In the genomic region with DNA sequence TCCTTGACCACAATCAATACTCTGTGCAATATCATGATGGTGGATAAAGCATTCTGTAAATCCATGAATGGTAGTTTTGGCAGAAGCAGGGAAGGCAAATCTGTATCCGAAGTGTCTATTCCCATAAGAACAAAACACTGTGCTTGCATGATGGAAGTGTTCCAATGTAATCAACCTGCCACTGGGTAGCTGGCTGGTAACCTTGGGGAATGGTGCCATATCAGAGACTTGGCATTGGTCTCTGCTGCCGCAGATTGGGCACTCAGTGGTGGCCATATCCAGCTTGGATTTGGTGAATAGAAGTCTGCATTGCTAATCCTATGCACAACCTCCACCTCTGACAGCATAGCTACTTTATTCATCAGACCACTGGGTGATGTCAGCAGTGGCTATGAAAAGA, we compare ENCODE assay signal across 21 cellular contexts.
"Had no signal": no experiment of that assay in that cellular context is flagged by ENCODE, and none has a peak within 500 bp of the region (broad histone marks: within the 10 kb centered on the region; RNA-seq: fewer than 3 reads in every experiment).

No MANE protein-coding gene starts in this region.

- H2AFZ ChIP-seq: hepatocyte had no signal

- H3K4me1 ChIP-seq: left ventricle myocardium inferior, prostate gland, tibial nerve had no signal

- H3K27me3 ChIP-seq: hepatocyte, tibial nerve had no signal

- H3K4me2 ChIP-seq: hepatocyte had no signal

- H3K9me3 ChIP-seq: prostate gland, tibial nerve had no signal

- DNase-seq: activated CD4-positive, alpha-beta memory T cell treated with anti-CD3 and anti-CD28 coated beads, Interleukin-2, amount 10 ng/mL, durations not matched to agents 7 days and 5 days; activated CD4-positive, alpha-beta T cell treated with anti-CD3 and anti-CD28 coated beads, Interleukin-2, amount 10 ng/mL, durations not matched to agents 24 days and 14 days; activated effector memory CD4-positive, alpha-beta T cell treated with anti-CD3 and anti-CD28 coated beads, Interleukin-2, amount 50 U/mL, for 16 hours; activated naive CD4-positive, alpha-beta T cell treated with anti-CD3 and anti-CD28 coated beads, Interleukin-2, amount 10 ng/mL, durations not matched to agents 7 days and 5 days; activated T-cell treated with anti-CD3 and anti-CD28 coated beads, Interleukin-2, amount 50 U/mL, for 72 hours; effector memory CD4-positive, alpha-beta T cell; glutamatergic neuron; kidney glomerular epithelial cell; left ventricle myocardium inferior; midbrain; natural killer cell; stimulated activated CD4-positive, alpha-beta T cell treated with anti-CD3 and anti-CD28 coated beads, Interleukin-1b, Interleukin-23, amount 100 ng/mL, for 48 hours; T-helper 2 cell had no signal

- H3K4me3 ChIP-seq: hepatocyte, left ventricle myocardium inferior, prostate gland, tibial nerve had no signal

- H3K36me3 ChIP-seq: left ventricle myocardium inferior, prostate gland, tibial nerve had no signal

- H3K27ac ChIP-seq: hepatocyte, left ventricle myocardium inferior, prostate gland, tibial nerve had no signal

- H3K79me2 ChIP-seq: hepatocyte had no signal

- ATAC-seq: activated CD4-positive, CD25-positive, alpha-beta regulatory T cell treated with anti-CD3 and anti-CD28 coated beads, Interleukin-2, amount 50 U/mL, for 24 hours; activated T-cell treated with anti-CD3 and anti-CD28 coated beads, Interleukin-2, amount 50 U/mL, for 72 hours; esophagus mucosa; natural killer cell had no signal

- FAIRE-seq: colon, endothelial cell of umbilical vein, frontal cortex had no signal
